In the genomic region with DNA sequence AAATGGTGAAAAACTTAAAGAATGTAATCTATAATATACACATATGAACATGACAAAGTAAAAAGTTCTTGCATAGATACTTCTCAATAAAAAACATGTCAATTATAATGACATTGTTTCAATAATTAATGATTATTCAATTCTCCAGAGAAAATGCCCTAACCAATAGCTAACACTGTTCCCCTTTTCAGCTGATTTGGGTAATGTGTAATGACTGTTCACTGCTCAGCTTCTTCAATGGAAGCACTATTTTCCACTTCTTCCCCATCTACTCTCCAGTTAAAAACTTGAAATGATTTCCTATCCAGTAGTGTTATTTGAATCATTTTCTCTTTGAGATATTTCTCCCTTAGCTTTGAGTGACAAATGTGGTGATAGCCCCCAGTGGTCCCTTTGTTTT, we compare ENCODE assay signal across 29 cellular contexts.
"Had no signal": no experiment of that assay in that cellular context is flagged by ENCODE, and none has a peak within 500 bp of the region (broad histone marks: within the 10 kb centered on the region; RNA-seq: fewer than 3 reads in every experiment).

No MANE protein-coding gene starts in this region.

- H3K9me3 ChIP-seq: ovary, psoas muscle, right lobe of liver, sigmoid colon, stomach, thoracic aorta, thyroid gland, transverse colon, upper lobe of right lung, uterus had no signal

- DNase-seq: naive thymus-derived CD4-positive, alpha-beta T cell; natural killer cell; occipital lobe; ovary; posterior cingulate gyrus; psoas muscle; right cardiac atrium; right lobe of liver; sigmoid colon; small intestine; spleen; stimulated activated CD4-positive, alpha-beta T cell treated with anti-CD3 and anti-CD28 coated beads, Interleukin-12 subunit alpha, Interleukin-12 subunit beta, amount 100 ng/mL, for 4 hours; stimulated activated CD4-positive, alpha-beta T cell treated with anti-CD3 and anti-CD28 coated beads, Interleukin-1b, Interleukin-23, amount 100 ng/mL, for 48 hours; stimulated activated CD4-positive, alpha-beta T cell treated with anti-CD3 and anti-CD28 coated beads, Interleukin-4, amount 100 ng/mL, for 1 hour; stimulated activated CD4-positive, alpha-beta T cell treated with anti-CD3 and anti-CD28 coated beads, Interleukin-4, amount 100 ng/mL, for 4 hours; stimulated activated CD8-positive, alpha-beta memory T cell treated with anti-CD3 and anti-CD28 coated beads, Interleukin-4, amount 100 ng/mL, for 48 hours; stimulated activated naive B cell treated with anti-CD40 and anti-IgM and Interleukin-4, amounts not matched to agents 10 μg/mL and 1 μg/mL and 100 μg/mL, for 72 hours; stimulated activated naive CD4-positive, alpha-beta T cell treated with Interleukin-2 at 50 U/mL for 16 hours; stomach; thyroid gland; transverse colon; upper lobe of right lung; uterus had no signal

- H3K27ac ChIP-seq: neural progenitor cell, ovary, parathyroid adenoma, psoas muscle, right lobe of liver, spleen, stomach, thoracic aorta, thyroid gland, upper lobe of right lung had no signal

- H3K79me2 ChIP-seq: parathyroid adenoma had no signal

- H3K27ac Mint-ChIP-seq: naive thymus-derived CD4-positive, alpha-beta T cell; natural killer cell; neural progenitor cell; progenitor cell of endocrine pancreas; stimulated activated naive B cell treated with anti-CD40 and anti-IgM and Interleukin-4, amounts not matched to agents 10 μg/mL and 1 μg/mL and 100 μg/mL, for 72 hours; stimulated activated naive CD8-positive, alpha-beta T cell treated with anti-CD3 and anti-CD28 coated beads, Interleukin-15, Interleukin-2, amounts not matched to agents 100 ng/mL and 50 ng/mL, for 24 hours; type B pancreatic cell had no signal

- H3K27me3 Mint-ChIP-seq: naive thymus-derived CD4-positive, alpha-beta T cell; progenitor cell of endocrine pancreas; stimulated activated naive B cell treated with anti-CD40 and anti-IgM and Interleukin-4, amounts not matched to agents 10 μg/mL and 1 μg/mL and 100 μg/mL, for 72 hours; stimulated activated naive CD8-positive, alpha-beta T cell treated with anti-CD3 and anti-CD28 coated beads, Interleukin-15, Interleukin-2, amounts not matched to agents 100 ng/mL and 50 ng/mL, for 24 hours; type B pancreatic cell had no signal

- H3K4me3 Mint-ChIP-seq: naive thymus-derived CD4-positive, alpha-beta T cell; natural killer cell; neural progenitor cell; stimulated activated naive B cell treated with anti-CD40 and anti-IgM and Interleukin-4, amounts not matched to agents 10 μg/mL and 1 μg/mL and 100 μg/mL, for 72 hours; stimulated activated naive CD8-positive, alpha-beta T cell treated with anti-CD3 and anti-CD28 coated beads, Interleukin-15, Interleukin-2, amounts not matched to agents 100 ng/mL and 50 ng/mL, for 24 hours; type B pancreatic cell had no signal

- H2AFZ ChIP-seq: neural progenitor cell, parathyroid adenoma had no signal

- H3K4me1 Mint-ChIP-seq: neural progenitor cell had no signal

- H3K9me3 Mint-ChIP-seq: stimulated activated naive B cell treated with anti-CD40 and anti-IgM and Interleukin-4, amounts not matched to agents 10 μg/mL and 1 μg/mL and 100 μg/mL, for 72 hours; type B pancreatic cell had no signal

- H3K9ac ChIP-seq: neural progenitor cell, parathyroid adenoma had no signal

- ATAC-seq: naive thymus-derived CD4-positive, alpha-beta T cell; natural killer cell; psoas muscle; upper lobe of right lung had no signal

- H3K4me3 ChIP-seq: neural progenitor cell, ovary, psoas muscle, right lobe of liver, sigmoid colon, spleen, stomach, thoracic aorta, thyroid gland, transverse colon, upper lobe of right lung, uterus had no signal

- H3K4me1 ChIP-seq: neural progenitor cell, parathyroid adenoma, thyroid gland, upper lobe of right lung had no signal

- H3K4me2 ChIP-seq: neural progenitor cell had no signal

- H3K36me3 ChIP-seq: ovary, right lobe of liver, sigmoid colon, thoracic aorta, thyroid gland, upper lobe of right lung, uterus had no signal

- H3K27me3 ChIP-seq: neural progenitor cell, ovary, right lobe of liver, sigmoid colon, spleen, stomach, thyroid gland, transverse colon, upper lobe of right lung, uterus had no signal
